18 cellular contexts compared by ENCODE assay signal in the genomic region with DNA sequence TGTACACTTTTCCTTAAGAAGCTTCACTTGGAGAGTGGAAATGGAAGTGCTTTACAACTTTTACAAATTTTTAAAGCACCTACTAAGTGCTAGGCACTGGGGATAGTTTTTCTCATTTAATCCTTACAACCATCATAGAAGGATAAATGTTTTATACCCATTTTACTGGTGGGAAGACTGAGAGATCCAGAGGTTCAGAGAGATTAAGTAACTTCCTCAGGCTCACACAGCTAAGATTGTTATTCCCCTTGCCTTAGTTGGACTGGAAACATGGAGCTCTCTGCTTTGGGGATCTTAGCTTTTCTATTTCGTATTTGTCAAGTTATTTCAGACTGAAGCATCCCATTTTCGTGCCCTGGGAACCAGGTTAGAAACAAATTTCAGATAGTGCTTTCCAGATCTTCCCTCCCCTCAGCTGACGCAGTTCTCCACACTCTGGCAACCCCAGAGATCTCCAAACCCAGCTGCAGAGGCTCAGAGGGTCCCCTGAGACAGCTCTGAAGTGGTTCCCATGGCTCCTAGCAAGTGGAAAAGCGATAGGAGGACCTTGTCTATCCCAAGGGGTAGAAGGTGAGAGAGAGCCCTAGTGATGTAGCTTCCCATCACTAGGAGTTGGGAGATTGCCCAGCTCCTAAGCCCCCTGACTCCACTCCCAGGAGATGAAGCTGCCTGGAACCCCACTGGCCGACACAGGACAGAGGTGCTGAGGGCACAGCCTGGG. TPM values are rescaled to one million over a fixed set of nuclear protein-coding genes. Genes with fewer than 3 reads are reported as not detected.
DNase-seq lines count a peak whose midpoint lies in the region; ATAC-seq and TF ChIP-seq lines count a peak whose summit lies in the region.
"Had no signal": no experiment of that assay in that cellular context is flagged by ENCODE, and none has a peak within 500 bp of the region (broad histone marks: within the 10 kb centered on the region; RNA-seq: fewer than 3 reads in every experiment).

No MANE protein-coding gene starts in this region.

- DNase-seq in NCI-H1092 treated with DMSO at 0.1 percent for 48 hours (lab: John Stamatoyannopoulos, UW): peak; percentile 4
- DNase-seq in NCI-H1092 (lab: John Stamatoyannopoulos, UW): no peak
- no peak for DNase-seq in left ventricle myocardium superior
- no peak for DNase-seq in right cardiac atrium
- DNase-seq in NCI-H2171 (lab: John Stamatoyannopoulos, UW): peak; percentile 8
- DNase-seq in BE2C: no peak
- DNase-seq in hypothalamus (lab: John Stamatoyannopoulos, UW): no peak
- DNase-seq: CD4-positive, alpha-beta T cell; DMS79; GDM1; GM23248; HFFc6 had no signal

- H3K27me3 ChIP-seq in right cardiac atrium (ENCODE audit: control insufficient read depth, insufficient read depth) (no peaks in the 10 kb centered on the region), BE2C (peaks cover 19% of the 10 kb centered on the region)

- WGBS in right cardiac atrium: 71% methylated on average over 5 of the region's 5 CpGs

- H3K36me3 ChIP-seq in BE2C: no peaks in the 10 kb centered on the region

- no peak overlapping the region for H3K27ac ChIP-seq in right cardiac atrium (ENCODE audit: low read length)
- H3K27ac ChIP-seq: 22Rv1, A549, C4-2B, GM23248 had no signal

- H3K9me3 ChIP-seq in right cardiac atrium (ENCODE audit: control insufficient read depth, low read length): no peaks in the 10 kb centered on the region
- H3K9me3 ChIP-seq in BE2C: no peaks in the 10 kb centered on the region; the same call in 1 of the 2 replicates
- H3K9me3 ChIP-seq: Caco-2 had no signal

- H3K4me1 ChIP-seq in right cardiac atrium (ENCODE audit: control insufficient read depth, insufficient read depth, low read length): no peaks in the 10 kb centered on the region
- H3K4me1 ChIP-seq in BE2C: no peaks in the 10 kb centered on the region
- H3K4me1 ChIP-seq: A549, Caco-2 had no signal

- TF ChIP-seq CTCF in BE2C (IDR thresholded peaks at IDR 0.05; ENCODE audit: low read depth, low read length): no peak

- peak; percentile 52 for ATAC-seq in left ventricle myocardium superior
- no peak for ATAC-seq in right cardiac atrium
- ATAC-seq: A549, HCT116 had no signal

- intact Hi-C loops in left ventricle myocardium superior (cut with micrococcal nuclease) (no loop called here), right cardiac atrium (cut with DNase I) (no loop called here)

- H3K4me3 ChIP-seq in right cardiac atrium (ENCODE audit: low read length) (no peak overlapping the region), BE2C (ENCODE audit: low read depth, low read length) (no peak overlapping the region)
- H3K4me3 ChIP-seq: A549, GM23248 had no signal

RNA-seq across cellular contexts. Expression of a gene that starts 16.2 kb away (rescaled TPM):
- total RNA-seq in left ventricle myocardium superior (0.62 TPM), right cardiac atrium (not detected)
- not detected for polyA plus RNA-seq in right cardiac atrium
- 1.1 TPM for polyA plus RNA-seq in BE2C (2012; ENCODE audit: insufficient read depth, insufficient read length, low read depth)
- total RNA-seq: CD4-positive, alpha-beta T cell had no signal
- polyA plus RNA-seq: IgD-negative memory B cell had no signal

Comparison
In these comparisons a context has a peak if more than half of its experiments do, and no peak if none do; other contexts are left out.
1. DNase-seq: peak in NCI-H1092 treated with DMSO at 0.1 percent for 48 hours (single experiment) and NCI-H2171 (single experiment); none in NCI-H1092 (single experiment), left ventricle myocardium superior (single experiment), right cardiac atrium (0 of 3), BE2C (single experiment) and hypothalamus (0 of 51).